ENCODE assay signal across 6 cellular contexts in the genomic region with DNA sequence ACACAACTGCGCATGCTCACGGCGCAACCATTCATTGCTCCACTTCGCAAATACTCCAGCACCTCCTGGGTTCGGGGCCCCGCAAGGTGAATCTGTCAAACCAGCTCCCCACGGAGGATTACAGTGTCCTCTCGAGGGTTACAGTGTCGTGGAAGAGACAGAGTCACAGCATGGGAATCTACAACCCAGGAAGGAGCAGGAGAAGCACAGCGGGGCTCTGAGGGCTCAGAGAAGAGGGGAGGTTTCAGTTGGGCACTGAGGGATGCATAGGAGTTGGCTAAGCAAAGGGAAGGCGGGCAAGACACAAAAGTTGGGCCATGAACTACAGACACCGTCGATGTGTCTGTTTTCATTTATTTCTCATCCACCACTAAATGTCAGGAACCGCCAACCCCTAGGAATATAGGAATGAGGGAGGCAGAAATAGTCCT. TPM values are rescaled to one million over a fixed set of nuclear protein-coding genes. Genes with fewer than 3 reads are reported as not detected.
DNase-seq lines count a peak whose midpoint lies in the region; ATAC-seq and TF ChIP-seq lines count a peak whose summit lies in the region.

No MANE protein-coding gene starts in this region.

- H3K27ac ChIP-seq in layer of hippocampus (ENCODE audit: low read depth, low read length) = peak overlapping the region; percentile 97

- no peak for TF ChIP-seq CTCF in activated B cell treated with CpG ODN at 0.5 μM for 24 hours (IDR thresholded peaks at IDR 0.05)

- H3K27me3 Mint-ChIP-seq in activated B cell treated with CpG ODN at 0.5 μM for 24 hours = no peaks in the 10 kb centered on the region

- peak overlapping the region; percentile 94 for H3K27ac Mint-ChIP-seq in activated B cell treated with CpG ODN at 0.5 μM for 24 hours

- peaks cover 23% of the 10 kb centered on the region for H3K4me1 Mint-ChIP-seq in activated B cell treated with CpG ODN at 0.5 μM for 24 hours

- H3K9me3 Mint-ChIP-seq in activated B cell treated with CpG ODN at 0.5 μM for 24 hours = no peaks in the 10 kb centered on the region

- DNase-seq in activated B cell treated with CpG ODN at 0.5 μM for 24 hours (no peak), NCI-H2081 (lab: John Stamatoyannopoulos, UW) (no peak), C1 segment of cervical spinal cord (lab: John Stamatoyannopoulos, UW) (no peak), NCI-H526 treated with DMSO at 0.1 percent for 48 hours (lab: John Stamatoyannopoulos, UW) (no peak)

- H3K27me3 ChIP-seq in layer of hippocampus (ENCODE audit: control insufficient read depth, insufficient read depth, low read length) = no peaks in the 10 kb centered on the region

- intact Hi-C loops in activated B cell treated with CpG ODN at 0.5 μM for 24 hours (cut with micrococcal nuclease) = loop anchor here (1.0 to 2.0 kb wide), 6 partner anchors 21 to 195 kb away; a partner anchor contains a TSS

- CTCF ChIA-PET in activated B cell treated with CpG ODN at 0.5 μM for 24 hours (lab: Charles Lee) = no interaction called here

- H3K4me3 Mint-ChIP-seq in activated B cell treated with CpG ODN at 0.5 μM for 24 hours = peak overlapping the region; percentile 94

- POLR2A ChIA-PET in activated B cell treated with CpG ODN at 0.5 μM for 24 hours (lab: Charles Lee) = interaction anchor here (1.1 to 1.6 kb wide), 3 partner anchors 9 to 64 kb away, joined by 3 to 15 read pairs (median 6); a partner anchor contains a TSS

- peaks cover 26% of the 10 kb centered on the region for H3K36me3 Mint-ChIP-seq in activated B cell treated with CpG ODN at 0.5 μM for 24 hours (ENCODE audit: low read depth)

- ATAC-seq in GM21447 (IDR thresholded peaks at IDR 0.05; ENCODE audit: unreplicated experiment) (peak; percentile 43), activated B cell treated with CpG ODN at 0.5 μM for 24 hours (ENCODE audit: low read depth) (no peak)

RNA-seq across cellular contexts. Expression of a gene that starts 1.0 kb away (rescaled TPM):
- total RNA-seq in activated B cell treated with CpG ODN at 0.5 μM for 24 hours = 67.6 and 68.1 TPM in 2 replicates

RNA-seq across cellular contexts. Expression of a gene that starts 18.3 kb away (rescaled TPM):
- total RNA-seq in activated B cell treated with CpG ODN at 0.5 μM for 24 hours = 2.1 and 2.4 TPM in 2 replicates

RNA-seq across cellular contexts. Expression of a gene that starts 21.4 kb away (rescaled TPM):
- total RNA-seq in activated B cell treated with CpG ODN at 0.5 μM for 24 hours = 48.4 and 52.9 TPM in 2 replicates

RNA-seq across cellular contexts. Expression of a gene that starts 30.6 kb away (rescaled TPM):
- 251 and 281 TPM in 2 replicates for total RNA-seq in activated B cell treated with CpG ODN at 0.5 μM for 24 hours

RNA-seq across cellular contexts. Expression of a gene that starts 32.7 kb away (rescaled TPM):
- total RNA-seq in activated B cell treated with CpG ODN at 0.5 μM for 24 hours = 60.6 and 68.2 TPM in 2 replicates
